Comparison of ENCODE assay signal across 21 cellular contexts in genomic region chr10:44458671-44459403, GRCh38.
DNase-seq lines count a peak whose midpoint lies in the region; ATAC-seq and TF ChIP-seq lines count a peak whose summit lies in the region.
"Had no signal": no experiment of that assay in that cellular context is flagged by ENCODE, and none has a peak within 500 bp of the region (broad histone marks: within the 10 kb centered on the region; RNA-seq: fewer than 3 reads in every experiment).

No MANE protein-coding gene starts in this region.

- CTCF ChIA-PET in RWPE1 (lab: Yijun Ruan, JAX): no interaction called here

- no peak overlapping the region for H3K4me3 ChIP-seq in adrenal gland
- H3K4me3 ChIP-seq in upper lobe of right lung: no peak overlapping the region
- H3K4me3 ChIP-seq: GM12878, PC-9 had no signal

- no peak for TF ChIP-seq POLR2A in adrenal gland (IDR thresholded peaks at IDR 0.05)

- DNase-seq in DMS 273 (lab: John Stamatoyannopoulos, UW; ENCODE audit: unreplicated experiment): peak; percentile 14
- no peak for DNase-seq in DMS 273 treated with DMSO at 0.1 percent for 48 hours (lab: John Stamatoyannopoulos, UW)
- peak; percentile 47 to 80 (median 72) for DNase-seq in adrenal gland
- DNase-seq in mesenteric fat pad (ENCODE audit: low spot score): peak; percentile 72
- no peak for DNase-seq in upper lobe of right lung
- no peak for DNase-seq in NCI-H524 treated with DMSO at 0.1 percent for 48 hours (lab: John Stamatoyannopoulos, UW)
- no peak for DNase-seq in iPS-NIHi7 (ENCODE audit: extremely low spot score)
- DNase-seq in RWPE1 (ENCODE audit: low spot score): no peak
- DNase-seq: AML-193, COR-L47, DMS153, EL, MM.1S, NCI-H1105, NCI-H1694, NCI-H510A treated with DMSO at 0.1 percent for 48 hours, NCI-H82, PC-9 had no signal

- H3K9me3 ChIP-seq in adrenal gland (replicated peaks in 1 of 3) (no peaks in the 10 kb centered on the region), upper lobe of right lung (no peaks in the 10 kb centered on the region)

- peak overlapping the region in 3 of 5 donors; percentile 50 to 69 (median 56) for H3K27ac ChIP-seq in adrenal gland
- no peak overlapping the region for H3K27ac ChIP-seq in upper lobe of right lung
- H3K27ac ChIP-seq in RWPE1: no peak overlapping the region
- H3K27ac ChIP-seq: 22Rv1, KMS-11, PC-9 had no signal

- ATAC-seq in upper lobe of right lung: no peak
- ATAC-seq: GM12878 had no signal

- H3K27me3 ChIP-seq in adrenal gland (no peaks in the 10 kb centered on the region), upper lobe of right lung (no peaks in the 10 kb centered on the region)

- intact Hi-C loops in adrenal gland (cut with DNase I) (no loop called here), upper lobe of right lung (cut with DNase I) (no loop called here)

- POLR2A ChIA-PET in RWPE1 (lab: Yijun Ruan, JAX; ENCODE audit: low non-redundant PET): no interaction called here

- TF ChIP-seq CTCF in adrenal gland (IDR thresholded peaks at IDR 0.05) (no peak), upper lobe of right lung (IDR thresholded peaks at IDR 0.05) (no peak), RWPE1 (conservative IDR thresholded peaks at IDR 0.05; ENCODE audit: low read depth) (no peak)

- H3K4me1 ChIP-seq in adrenal gland (replicated peaks in 1 of 2) (peaks cover 21 to 28% of the 10 kb centered on the region in 2 donors), upper lobe of right lung (no peaks in the 10 kb centered on the region)

- H3K36me3 ChIP-seq in adrenal gland (replicated peaks in 1 of 2) (no peaks in the 10 kb centered on the region), upper lobe of right lung (no peaks in the 10 kb centered on the region)

- WGBS in adrenal gland, 4 donors: 42 to 64% (median 54%) methylated on average over 6 to 7 of the region's 7 CpGs

Comparison
In these comparisons a context has a peak if more than half of its experiments do, and no peak if none do; other contexts are left out.
1. DNase-seq: peak in DMS 273 (single experiment), adrenal gland (7 of 7) and mesenteric fat pad (single experiment); none in DMS 273 treated with DMSO at 0.1 percent for 48 hours (single experiment), upper lobe of right lung (single experiment), NCI-H524 treated with DMSO at 0.1 percent for 48 hours (single experiment), iPS-NIHi7 (single experiment) and RWPE1 (single experiment).
2. H3K27ac ChIP-seq: peak in adrenal gland (3 of 5); none in upper lobe of right lung (single experiment) and RWPE1 (single experiment).